ENCODE assay signal across 11 cellular contexts in genomic region chr11:6608011-6608410, GRCh38. TPM values are rescaled to one million over a fixed set of nuclear protein-coding genes. Genes with fewer than 3 reads are reported as not detected.
DNase-seq lines count a peak whose midpoint lies in the region; ATAC-seq, FAIRE-seq and TF ChIP-seq lines count a peak whose summit lies in the region.
"Had no signal": no experiment of that assay in that cellular context is flagged by ENCODE, and none has a peak within 500 bp of the region (broad histone marks: within the 10 kb centered on the region; RNA-seq: fewer than 3 reads in every experiment).

No MANE protein-coding gene starts in this region.

- H3K27me3 ChIP-seq in heart right ventricle, result no peaks in the 10 kb centered on the region
- no peaks in the 10 kb centered on the region for H3K27me3 ChIP-seq in GM12878 (replicated peaks in 1 of 2; ENCODE audit: control insufficient read depth in 2 of 2, insufficient read depth in 2 of 2, low read length in 1 of 2)
- H3K27me3 ChIP-seq in mucosa of rectum (ENCODE audit: control insufficient read depth in 2 of 2, insufficient read depth in 2 of 2, low read length in 2 of 2), result no peaks in the 10 kb centered on the region
- no peaks in the 10 kb centered on the region for H3K27me3 ChIP-seq in transverse colon

- peaks cover 11% of the 10 kb centered on the region for H3K36me3 Mint-ChIP-seq in Calu3 (ENCODE audit: insufficient read depth, unreplicated experiment)

- TF ChIP-seq RAD21 in GM12878 (IDR thresholded peaks at IDR 0.05; ENCODE audit: insufficient read depth, low read depth, low read length), result no peak

- BruUV-seq in GM12878 (replicated peaks; lab: Mats Ljungman, UMichigan) (no TSS peak), Calu3 (replicated peaks; lab: Mats Ljungman, UMichigan) (no TSS peak)

- H3K79me2 ChIP-seq in GM12878 (ENCODE audit: control insufficient read depth, insufficient read depth, low read length), result peaks cover 65% of the 10 kb centered on the region

- TF ChIP-seq CTCF in heart right ventricle (IDR thresholded peaks at IDR 0.05) (no peak), GM12878 (IDR thresholded peaks at IDR 0.05 in 2 of 3, conservative IDR thresholded peaks at IDR 0.05 in 1 of 3; ENCODE audit: control insufficient read depth in 2 of 3, extremely low read depth in 1 of 3, insufficient read depth in 1 of 3, low read depth in 3 of 3, low read length in 3 of 3) (no peak), transverse colon (IDR thresholded peaks at IDR 0.05) (no peak), Calu3 (IDR thresholded peaks at IDR 0.05; ENCODE audit: unreplicated experiment) (no peak)

- RAD21 ChIA-PET in GM12878 (lab: Charles Lee; ENCODE audit: unreplicated experiment), result interaction anchor here (1.3 to 2.0 kb wide), 2 partner anchors 10 to 74 kb away, joined by 5 to 23 read pairs; partner anchors contain the start of gene MRPL17

- TF ChIP-seq EP300 in GM12878 (IDR thresholded peaks at IDR 0.05; ENCODE audit: borderline replicate concordance in 1 of 2, control insufficient read depth in 1 of 2, low read depth in 2 of 2, low read length in 2 of 2), result no peak
- TF ChIP-seq EP300 in transverse colon (IDR thresholded peaks at IDR 0.05; ENCODE audit: low read depth), result no peak

- H3K9ac ChIP-seq in GM12878 (ENCODE audit: control insufficient read depth, insufficient read depth, low read length) (0 out of 2 replicates have a peak overlapping the region, but pooled peaks have one; percentile 23), mucosa of rectum (ENCODE audit: low read depth in 1 of 2, low read length in 2 of 2) (no peak overlapping the region)

- H3K4me3 Mint-ChIP-seq in Calu3 (ENCODE audit: low read depth, unreplicated experiment), result no peak overlapping the region

- peak overlapping the region in 2 of 10 donors; percentile 80 to 89 for H3K4me3 ChIP-seq in heart right ventricle
- 0 out of 2 replicates have a peak overlapping the region, but pooled peaks have one; percentile 19 for H3K4me3 ChIP-seq in GM12878
- H3K4me3 ChIP-seq in mucosa of rectum (ENCODE audit: low read length in 2 of 2), result no peak overlapping the region
- no peak overlapping the region for H3K4me3 ChIP-seq in transverse colon

- WGBS in heart right ventricle, 2 donors, result 91 to 92% methylated on average over 9 of the region's 9 CpGs
- 100% methylated on average over 9 of the region's 9 CpGs for WGBS in GM12878 (ENCODE audit: insufficient coverage, insufficient replicate concordance, low lambda C conversion rate, missing lambda C conversion rate)
- 94% methylated on average over 9 of the region's 9 CpGs; no CpG with 5 or more reads in 1 of the 2 donors for WGBS in transverse colon (ENCODE audit: low coverage in 1 of 2), 2 donors

- no peaks in the 10 kb centered on the region for H3K27me3 Mint-ChIP-seq in Calu3 (ENCODE audit: unreplicated experiment)

- TF ChIP-seq POLR2A in GM12878 (IDR thresholded peaks at IDR 0.05; ENCODE audit: low read depth, low read length), result no peak
- no peak for TF ChIP-seq POLR2A in transverse colon (IDR thresholded peaks at IDR 0.05)

- H3K27ac ChIP-seq in heart right ventricle, result peak overlapping the region in 9 of 10 donors; percentile 93 to 99 (median 98)
- peak overlapping the region; percentile 88; the same call in 1 of the 2 replicates for H3K27ac ChIP-seq in GM12878 (ENCODE audit: control insufficient read depth, insufficient read depth)
- H3K27ac ChIP-seq in mucosa of rectum (ENCODE audit: low read depth in 2 of 2, low read length in 2 of 2), result peak overlapping the region; percentile 83 to 88
- peak overlapping the region; percentile 96 to 99 (median 97) for H3K27ac ChIP-seq in transverse colon

- CTCF ChIA-PET in GM12878 (lab: Yijun Ruan, JAX) (interaction anchor here (0.9 to 3.6 kb wide), 4 partner anchors 10 to 229 kb away, joined by 3 to 26 read pairs (median 14); partner anchors contain the start of genes MRPL17 and TPP1), Calu3 (lab: Charles Lee) (no interaction called here)

- no peak for ATAC-seq in heart right ventricle
- no peak for ATAC-seq in Right ventricle myocardium inferior
- no peak for ATAC-seq in GM12878

- H3K4me1 Mint-ChIP-seq in Calu3 (ENCODE audit: low read depth, unreplicated experiment), result peaks cover 24% of the 10 kb centered on the region

- H3K36me3 ChIP-seq in heart right ventricle, result peaks cover 3 to 45% (median 35%) of the 10 kb centered on the region in 9 donors
- peaks cover 23 to 28% of the 10 kb centered on the region in 2 experiments for H3K36me3 ChIP-seq in GM12878 (ENCODE audit: control insufficient read depth in 2 of 2, insufficient read depth in 2 of 2, low read length in 1 of 2)
- H3K36me3 ChIP-seq in mucosa of rectum (ENCODE audit: control insufficient read depth in 2 of 2, insufficient read depth in 2 of 2, low read length in 2 of 2), result peaks cover 28 to 35% of the 10 kb centered on the region in 2 donors
- peaks cover 0 to 25% (median 9%) of the 10 kb centered on the region in 4 donors for H3K36me3 ChIP-seq in transverse colon

- DNase-seq in heart right ventricle (peak in 1 of 2 donors; percentile 6), Right ventricle myocardium inferior (ENCODE audit: missing footprints) (no peak), GM12878 (ENCODE audit: low read depth, low spot score) (no peak), transverse colon (no peak), Calu3 (no peak), inferior parietal cortex (ENCODE audit: extremely low spot score) (no peak), nucleus accumbens (lab: John Stamatoyannopoulos, UW) (no peak)
- DNase-seq: anterior cingulate cortex, NCI-H1048, OCI-M1 had no signal

- no peak for FAIRE-seq in GM12878 (lab: Jason Lieb, UNC)

- peaks cover 8 to 75% (median 61%) of the 10 kb centered on the region in 9 donors for H3K4me1 ChIP-seq in heart right ventricle
- H3K4me1 ChIP-seq in GM12878 (ENCODE audit: control insufficient read depth, insufficient read depth, low read length), result peaks cover 34% of the 10 kb centered on the region
- H3K4me1 ChIP-seq in mucosa of rectum (ENCODE audit: control insufficient read depth in 2 of 2, insufficient read depth in 2 of 2, low read length in 2 of 2), result peaks cover 46 to 51% of the 10 kb centered on the region in 2 donors
- peaks cover 37 to 74% (median 54%) of the 10 kb centered on the region in 4 donors for H3K4me1 ChIP-seq in transverse colon

- H3K9me3 ChIP-seq in heart right ventricle (no peaks in the 10 kb centered on the region), GM12878 (replicated peaks; ENCODE audit: control insufficient read depth, insufficient read depth, low read length) (no peaks in the 10 kb centered on the region), mucosa of rectum (ENCODE audit: control insufficient read depth in 2 of 2, low read length in 2 of 2) (no peaks in the 10 kb centered on the region), transverse colon (no peaks in the 10 kb centered on the region)

- no peaks in the 10 kb centered on the region for H4K20me1 ChIP-seq in GM12878 (ENCODE audit: control insufficient read depth, insufficient read depth)

- H3K9me3 Mint-ChIP-seq in Calu3 (ENCODE audit: low read depth, unreplicated experiment), result no peaks in the 10 kb centered on the region

- SMC1A ChIA-PET in GM12878 (lab: Charles Lee; ENCODE audit: uncharacterized antibody, unreplicated experiment), result interaction anchor here (1.7 to 6.2 kb wide), 3 partner anchors 10 to 138 kb away, joined by 5 to 57 read pairs (median 19); partner anchors contain the start of genes MRPL17 and TPP1

- H3K27ac Mint-ChIP-seq in Calu3 (ENCODE audit: unreplicated experiment), result no peak overlapping the region

- intact Hi-C loops in heart right ventricle (cut with DNase I) (loop anchor here in 2 of 10 donors (5.0 to 10.0 kb wide), 2 partner anchors 73 to 126 kb away; partner anchors contain the start of genes ARFIP2 (in 1 of the 2) and TIMM10B (in 1 of the 2)), Right ventricle myocardium inferior (cut with DNase I) (loop anchor here (10.0 kb wide), 1 partner anchor 223 kb away; no protein-coding TSS in a partner anchor), GM12878 (cut with micrococcal nuclease; ENCODE audit: unreplicated experiment) (loop anchor here (10.0 kb wide), 1 partner anchor 223 kb away; no protein-coding TSS in a partner anchor), transverse colon (cut with DNase I; ENCODE audit: low total_unique reads) (no loop called here), Calu3 (cut with micrococcal nuclease; ENCODE audit: unreplicated experiment) (no loop called here)

- in situ Hi-C loops in GM12878 (cut with MboI) (loop anchor here (5.0 kb wide), 1 partner anchor 126 kb away; the partner anchor contains the start of genes ARFIP2 and TIMM10B), transverse colon (cut with MboI; ENCODE audit: low pct_ligation_motif_present in 1 of 4, low pct_unique_long_range_greater_than_20kb in 1 of 4, low sequenced_read_pairs in 3 of 4) (loop anchor here in 2 of 4 donors (10.0 kb wide), 2 partner anchors 133 to 223 kb away; partner anchors contain the start of gene TRIM3 (in 1 of the 2))

- POLR2A ChIA-PET in GM12878 (lab: Charles Lee), result interaction anchor here (0.6 to 7.2 kb wide), 5 partner anchors 11 to 373 kb away, joined by 3 to 85 read pairs (median 4); partner anchors contain the start of genes FHIP1B, MRPL17 and TPP1

- no peak overlapping the region for H2AFZ ChIP-seq in GM12878 (ENCODE audit: control insufficient read depth, low read depth, low read length)

- H3K4me2 ChIP-seq in GM12878 (ENCODE audit: control insufficient read depth, insufficient read depth), result peak overlapping the region; percentile 98

RNA-seq across cellular contexts. Expression of gene TAF10, which starts 4.0 kb away (rescaled TPM):
- total RNA-seq in heart right ventricle (100 to 1,000 TPM in 1 of 10 donors, 10 to 100 TPM in 9; 78.0 to 101 (median 89.7) TPM), Right ventricle myocardium inferior (90.9 TPM), GM12878 (2014; rRNA removed) (167 and 172 TPM in 2 replicates), GM12878 (2014; rRNA removed; fragmentation: Illumina TruSeq; extraction: Trizol) (115 and 120 TPM in 2 replicates), GM12878 (2021) (184 and 192 TPM in 2 replicates), transverse colon (100 to 1,000 TPM in 1 of 4 donors, 10 to 100 TPM in 3; 35.7 to 114 (median 53.8) TPM), Calu3 (2022) (175 and 187 TPM in 2 replicates)
- polyA plus RNA-seq in heart right ventricle (100 to 1,000 TPM in 1 of 2 donors, 10 to 100 TPM in 1; 93.3 to 254 TPM), GM12878 (2011; rRNA removed) (88.7 and 152 TPM in 2 replicates), GM12878 (2014; fragmentation: Illumina TruSeq; extraction: Trizol) (146 and 159 TPM in 2 replicates), GM12878 (2014; fragmentation: Nextera tagmentation; extraction: Ambion mirVana) (10 to 100 TPM; 27.2 to 78.9 TPM), GM12878 (2014; rRNA removed) (251 and 257 TPM in 2 replicates), GM12878 (2016; fragmentation: Nextera tagmentation; extraction: Ambion mirVana) (100 to 1,000 TPM in 1 of 2 experiments, 10 to 100 TPM in 1; 26.7 to 203 TPM)
- 12.9 and 13.0 TPM in 2 replicates for total RNA-seq in GM12878 (2013; cell fraction: nucleolus; rRNA removed)
- polyA plus RNA-seq in GM12878 (2011; ENCODE audit: low read depth), result 24.6 TPM
- polyA plus RNA-seq in GM12878 (2011; cell fraction: cytosol; rRNA removed), result 130 and 152 TPM in 2 replicates
- 111 and 132 TPM in 2 replicates for polyA plus RNA-seq in GM12878 (2011; cell fraction: nucleus; rRNA removed)
- polyA plus RNA-seq in GM12878 (2012), result 202 and 218 TPM in 2 replicates
- polyA minus RNA-seq in GM12878 (2011; rRNA and poly(A)+ RNA removed), result 40.4 and 53.3 TPM in 2 replicates
- polyA minus RNA-seq in GM12878 (2011; cell fraction: cytosol; rRNA and poly(A)+ RNA removed), result 18.0 and 36.9 TPM in 2 replicates
- polyA minus RNA-seq in GM12878 (2011; cell fraction: nucleus; rRNA and poly(A)+ RNA removed), result 21.3 and 29.7 TPM in 2 replicates

RNA-seq across cellular contexts. Expression of gene ILK, which starts 4.4 kb away (rescaled TPM):
- 100 to 1,000 TPM; 150 to 247 (median 204) TPM for total RNA-seq in heart right ventricle
- polyA plus RNA-seq in heart right ventricle, result 100 to 1,000 TPM; 213 to 244 TPM
- total RNA-seq in Right ventricle myocardium inferior, result 233 TPM
- 79.6 and 83.1 TPM in 2 replicates for total RNA-seq in GM12878 (2013; cell fraction: nucleolus; rRNA removed)
- 73.7 and 74.2 TPM in 2 replicates for total RNA-seq in GM12878 (2014; rRNA removed)
- 75.0 and 76.6 TPM in 2 replicates for total RNA-seq in GM12878 (2014; rRNA removed; fragmentation: Illumina TruSeq; extraction: Trizol)
- 90.4 and 90.7 TPM in 2 replicates for total RNA-seq in GM12878 (2021)
- 64.4 TPM for polyA plus RNA-seq in GM12878 (2011; ENCODE audit: low read depth)
- polyA plus RNA-seq in GM12878 (2011; rRNA removed), result 121 and 163 TPM in 2 replicates
- 207 and 217 TPM in 2 replicates for polyA plus RNA-seq in GM12878 (2011; cell fraction: cytosol; rRNA removed)
- polyA plus RNA-seq in GM12878 (2011; cell fraction: nucleus; rRNA removed), result 211 and 266 TPM in 2 replicates
- 69.8 and 84.3 TPM in 2 replicates for polyA plus RNA-seq in GM12878 (2012)
- polyA plus RNA-seq in GM12878 (2014; fragmentation: Illumina TruSeq; extraction: Trizol), result 108 and 111 TPM in 2 replicates
- 10 to 100 TPM; 51.8 to 77.8 TPM for polyA plus RNA-seq in GM12878 (2014; fragmentation: Nextera tagmentation; extraction: Ambion mirVana)
- polyA plus RNA-seq in GM12878 (2014; rRNA removed), result 91.9 and 93.7 TPM in 2 replicates
- 100 to 1,000 TPM; 105 to 124 TPM for polyA plus RNA-seq in GM12878 (2016; fragmentation: Nextera tagmentation; extraction: Ambion mirVana)
- polyA minus RNA-seq in GM12878 (2011; rRNA and poly(A)+ RNA removed), result 129 and 149 TPM in 2 replicates
- polyA minus RNA-seq in GM12878 (2011; cell fraction: cytosol; rRNA and poly(A)+ RNA removed), result 31.7 and 42.2 TPM in 2 replicates
- 47.0 and 71.9 TPM in 2 replicates for polyA minus RNA-seq in GM12878 (2011; cell fraction: nucleus; rRNA and poly(A)+ RNA removed)
- total RNA-seq in transverse colon, result 100 to 1,000 TPM; 159 to 211 (median 169) TPM
- 85.7 and 87.0 TPM in 2 replicates for total RNA-seq in Calu3 (2022)

RNA-seq across cellular contexts. Expression of gene RRP8, which starts 4.6 kb away (rescaled TPM):
- total RNA-seq in heart right ventricle (10 to 100 TPM; 12.1 to 23.3 (median 20.5) TPM), Right ventricle myocardium inferior (22.9 TPM), GM12878 (2014; rRNA removed) (20.5 and 27.3 TPM in 2 replicates), GM12878 (2014; rRNA removed; fragmentation: Illumina TruSeq; extraction: Trizol) (14.2 and 15.4 TPM in 2 replicates), GM12878 (2021) (26.3 and 27.3 TPM in 2 replicates), transverse colon (100 to 1,000 TPM in 1 of 4 donors, 10 to 100 TPM in 2, 1 to 10 TPM in 1; 9.7 to 145 (median 48.2) TPM), Calu3 (2022) (17.4 and 22.8 TPM in 2 replicates)
- polyA plus RNA-seq in heart right ventricle (10 to 100 TPM; 16.1 to 23.0 TPM), GM12878 (2011; rRNA removed) (21.7 and 22.5 TPM in 2 replicates), GM12878 (2014; fragmentation: Illumina TruSeq; extraction: Trizol) (21.5 and 26.1 TPM in 2 replicates), GM12878 (2014; fragmentation: Nextera tagmentation; extraction: Ambion mirVana) (10 to 100 TPM in 1 of 2 experiments, 1 to 10 TPM in 1; 4.7 to 15.8 TPM), GM12878 (2014; rRNA removed) (20.6 and 21.8 TPM in 2 replicates), GM12878 (2016; fragmentation: Nextera tagmentation; extraction: Ambion mirVana) (10 to 100 TPM; 51.0 to 51.2 TPM)
- total RNA-seq in GM12878 (2013; cell fraction: nucleolus; rRNA removed), result 40.8 and 45.4 TPM in 2 replicates
- 5.9 TPM for polyA plus RNA-seq in GM12878 (2011; ENCODE audit: low read depth)
- 14.1 and 16.8 TPM in 2 replicates for polyA plus RNA-seq in GM12878 (2011; cell fraction: cytosol; rRNA removed)
- 24.1 and 31.9 TPM in 2 replicates for polyA plus RNA-seq in GM12878 (2011; cell fraction: nucleus; rRNA removed)
- 11.1 and 14.3 TPM in 2 replicates for polyA plus RNA-seq in GM12878 (2012)
- 16.2 and 18.1 TPM in 2 replicates for polyA minus RNA-seq in GM12878 (2011; rRNA and poly(A)+ RNA removed)
- polyA minus RNA-seq in GM12878 (2011; cell fraction: cytosol; rRNA and poly(A)+ RNA removed), result 3.7 and 6.0 TPM in 2 replicates
- polyA minus RNA-seq in GM12878 (2011; cell fraction: nucleus; rRNA and poly(A)+ RNA removed), result 24.1 and 35.8 TPM in 2 replicates

RNA-seq across cellular contexts. Expression of gene TPP1, which starts 11.2 kb away (rescaled TPM):
- total RNA-seq in heart right ventricle (100 to 1,000 TPM in 2 of 10 donors, 10 to 100 TPM in 8; 56.3 to 132 (median 72.6) TPM), Right ventricle myocardium inferior (81.5 TPM), GM12878 (2014; rRNA removed) (12.8 and 14.8 TPM in 2 replicates), GM12878 (2014; rRNA removed; fragmentation: Illumina TruSeq; extraction: Trizol) (7.7 and 9.3 TPM in 2 replicates), GM12878 (2021) (35.0 and 49.2 TPM in 2 replicates), transverse colon (100 to 1,000 TPM in 1 of 4 donors, 10 to 100 TPM in 3; 64.0 to 114 (median 74.0) TPM), Calu3 (2022) (70.6 and 71.5 TPM in 2 replicates)
- polyA plus RNA-seq in heart right ventricle (10 to 100 TPM; 31.9 to 34.6 TPM), GM12878 (2011; rRNA removed) (51.8 and 64.6 TPM in 2 replicates), GM12878 (2014; fragmentation: Illumina TruSeq; extraction: Trizol) (58.9 and 71.1 TPM in 2 replicates), GM12878 (2014; fragmentation: Nextera tagmentation; extraction: Ambion mirVana) (10 to 100 TPM in 1 of 2 experiments, 1 to 10 TPM in 1; 7.5 to 14.4 TPM), GM12878 (2014; rRNA removed) (45.0 and 50.3 TPM in 2 replicates), GM12878 (2016; fragmentation: Nextera tagmentation; extraction: Ambion mirVana) (10 to 100 TPM; 38.0 to 38.6 TPM)
- total RNA-seq in GM12878 (2013; cell fraction: nucleolus; rRNA removed), result 113 and 122 TPM in 2 replicates
- polyA plus RNA-seq in GM12878 (2011; ENCODE audit: low read depth), result 79.8 TPM
- 41.7 and 60.9 TPM in 2 replicates for polyA plus RNA-seq in GM12878 (2011; cell fraction: cytosol; rRNA removed)
- 249 and 317 TPM in 2 replicates for polyA plus RNA-seq in GM12878 (2011; cell fraction: nucleus; rRNA removed)
- 59.6 and 62.7 TPM in 2 replicates for polyA plus RNA-seq in GM12878 (2012)
- polyA minus RNA-seq in GM12878 (2011; rRNA and poly(A)+ RNA removed), result 42.7 and 57.7 TPM in 2 replicates
- 12.2 and 21.0 TPM in 2 replicates for polyA minus RNA-seq in GM12878 (2011; cell fraction: cytosol; rRNA and poly(A)+ RNA removed)
- 43.4 and 44.5 TPM in 2 replicates for polyA minus RNA-seq in GM12878 (2011; cell fraction: nucleus; rRNA and poly(A)+ RNA removed)

RNA-seq across cellular contexts. Expression of gene DCHS1, which starts 47.6 kb away (rescaled TPM):
- 10 to 100 TPM in 3 of 10 donors, 1 to 10 TPM in 7; 7.1 to 12.4 (median 8.7) TPM for total RNA-seq in heart right ventricle
- polyA plus RNA-seq in heart right ventricle, result 1 to 10 TPM; 4.1 to 6.7 TPM
- total RNA-seq in Right ventricle myocardium inferior, result 10.7 TPM
- 0.56 and 0.92 TPM in 2 replicates for total RNA-seq in GM12878 (2013; cell fraction: nucleolus; rRNA removed)
- total RNA-seq in GM12878 (2014; rRNA removed), result 0.34 and 0.38 TPM in 2 replicates
- 0.14 and 0.18 TPM in 2 replicates for total RNA-seq in GM12878 (2014; rRNA removed; fragmentation: Illumina TruSeq; extraction: Trizol)
- 0.56 and 0.64 TPM in 2 replicates for total RNA-seq in GM12878 (2021)
- 0.17 TPM for polyA plus RNA-seq in GM12878 (2011; ENCODE audit: low read depth)
- 0.01 and 0.04 TPM in 2 replicates for polyA plus RNA-seq in GM12878 (2011; rRNA removed)
- 0.01 and 0.02 TPM in 2 replicates for polyA plus RNA-seq in GM12878 (2011; cell fraction: cytosol; rRNA removed)
- polyA plus RNA-seq in GM12878 (2011; cell fraction: nucleus; rRNA removed), result 0.31 and 0.32 TPM in 2 replicates
- 0.51 and 0.58 TPM in 2 replicates for polyA plus RNA-seq in GM12878 (2012)
- 0.02 and 0.22 TPM in 2 replicates for polyA plus RNA-seq in GM12878 (2014; fragmentation: Illumina TruSeq; extraction: Trizol)
- polyA plus RNA-seq in GM12878 (2014; fragmentation: Nextera tagmentation; extraction: Ambion mirVana), result under 1 TPM in 1 of 2 experiments, not detected in 1; 0.02 TPM
- polyA plus RNA-seq in GM12878 (2014; rRNA removed), result 0.47 and 0.66 TPM in 2 replicates
- polyA plus RNA-seq in GM12878 (2016; fragmentation: Nextera tagmentation; extraction: Ambion mirVana), result under 1 TPM; 0.04 to 0.09 TPM
- under 0.01 and 0.10 TPM in 2 replicates for polyA minus RNA-seq in GM12878 (2011; rRNA and poly(A)+ RNA removed)
- polyA minus RNA-seq in GM12878 (2011; cell fraction: cytosol; rRNA and poly(A)+ RNA removed), result 0.10 TPM in 1 of 2 replicates, not detected in the other
- 0.12 and 0.19 TPM in 2 replicates for polyA minus RNA-seq in GM12878 (2011; cell fraction: nucleus; rRNA and poly(A)+ RNA removed)
- total RNA-seq in transverse colon, result 10 to 100 TPM in 3 of 4 donors, 1 to 10 TPM in 1; 5.5 to 17.7 (median 14.0) TPM
- total RNA-seq in Calu3 (2022), result 0.02 TPM in 1 of 2 replicates, not detected in the other

Comparison
In these comparisons a context has a peak if more than half of its experiments do, and no peak if none do; other contexts are left out.
1. intact Hi-C loops: an anchor here in Right ventricle myocardium inferior (10.0 kb wide) and GM12878 (10.0 kb wide); none called in transverse colon and Calu3.